ENCODE assay signal across 10 cellular contexts in genomic region chr7:74256446-74257408, GRCh38. TPM values are rescaled to one million over a fixed set of nuclear protein-coding genes. Genes with fewer than 3 reads are reported as not detected.
A peak's percentile ranks its signal among the peaks of the same experiment; 100 is the strongest.
DNase-seq lines count a peak whose midpoint lies in the region; ATAC-seq, FAIRE-seq and TF ChIP-seq lines count a peak whose summit lies in the region.
"Had no signal": no experiment of that assay in that cellular context is flagged by ENCODE, and none has a peak within 500 bp of the region (broad histone marks: within the 10 kb centered on the region; RNA-seq: fewer than 3 reads in every experiment).

No MANE protein-coding gene starts in this region.

- no peak for ATAC-seq in Right ventricle myocardium inferior
- ATAC-seq in activated naive CD4-positive, alpha-beta T cell treated with anti-CD3 and anti-CD28 coated beads, Interleukin-2, amount 50 U/mL, for 72 hours, result no peak
- ATAC-seq in GM18909 (IDR thresholded peaks at IDR 0.05; ENCODE audit: poor library complexity, unreplicated experiment), result no peak

- DNase-seq in cardiac muscle cell (ENCODE audit: low read depth in 1 of 2, low spot score in 1 of 2), result peak in 1 of 2 donors; percentile 95
- no peak for DNase-seq in Right ventricle myocardium inferior (ENCODE audit: missing footprints)
- DNase-seq in activated naive CD4-positive, alpha-beta T cell treated with anti-CD3 and anti-CD28 coated beads, Interleukin-2, amount 50 U/mL, for 72 hours (ENCODE audit: low spot score in 2 of 2), result no peak
- no peak for DNase-seq in kidney
- peak; percentile 46 to 71 for DNase-seq in tibial artery
- DNase-seq in GM13977 (ENCODE audit: low spot score), result no peak
- no peak for DNase-seq in ureter (ENCODE audit: low spot score)
- DNase-seq: islet precursor cell, NCI-H2029 treated with DMSO at 0.1 percent for 48 hours had no signal

- in situ Hi-C loops in GM13977 (cut with MboI; ENCODE audit: low pct_unique_long_range_greater_than_20kb, low sequenced_read_pairs, unreplicated experiment), result no loop called here

- H3K9me3 Mint-ChIP-seq in activated naive CD4-positive, alpha-beta T cell treated with anti-CD3 and anti-CD28 coated beads, Interleukin-2, amount 50 U/mL, for 72 hours, result no peaks in the 10 kb centered on the region

- H3K4me1 ChIP-seq in cardiac muscle cell (ENCODE audit: low read depth), result peaks cover 3% of the 10 kb centered on the region
- H3K4me1 ChIP-seq in kidney (ENCODE audit: control insufficient read depth in 1 of 2, insufficient read depth in 1 of 2, low read depth in 1 of 2, low read length in 2 of 2), result peaks cover 5 to 9% of the 10 kb centered on the region in 2 donors
- peaks cover 0 to 33% (median 30%) of the 10 kb centered on the region in 4 donors for H3K4me1 ChIP-seq in tibial artery

- FAIRE-seq in kidney (lab: Jason Lieb, UNC), result no peak

- peak overlapping the region in 1 of 2 donors; percentile 30 for H3K9ac ChIP-seq in kidney (ENCODE audit: low read length in 2 of 2)

- H3K27ac ChIP-seq in cardiac muscle cell (peak overlapping the region; percentile 62), kidney (ENCODE audit: low read depth in 2 of 2, low read length in 2 of 2) (peak overlapping the region; percentile 11 to 23), tibial artery (peak overlapping the region; percentile 88)

- H3K36me3 Mint-ChIP-seq in activated naive CD4-positive, alpha-beta T cell treated with anti-CD3 and anti-CD28 coated beads, Interleukin-2, amount 50 U/mL, for 72 hours, result peaks cover 10 to 16% of the 10 kb centered on the region in 2 donors

- no peaks in the 10 kb centered on the region for H3K36me3 ChIP-seq in cardiac muscle cell
- no peaks in the 10 kb centered on the region for H3K36me3 ChIP-seq in kidney (ENCODE audit: control insufficient read depth in 1 of 2, insufficient read depth in 2 of 2, low read length in 2 of 2)
- no peaks in the 10 kb centered on the region for H3K36me3 ChIP-seq in tibial artery

- H3K4me3 ChIP-seq in cardiac muscle cell, result no peak overlapping the region
- H3K4me3 ChIP-seq in kidney (ENCODE audit: low read length in 2 of 2), result no peak overlapping the region
- no peak overlapping the region for H3K4me3 ChIP-seq in tibial artery

- TF ChIP-seq CTCF in cardiac muscle cell (IDR thresholded peaks at IDR 0.05; ENCODE audit: low read depth, low read length), result no peak
- TF ChIP-seq CTCF in kidney (IDR thresholded peaks at IDR 0.05; ENCODE audit: borderline replicate concordance, extremely low read depth, insufficient read depth), result no peak
- no peak for TF ChIP-seq CTCF in tibial artery (IDR thresholded peaks at IDR 0.05)
- TF ChIP-seq CTCF in GM13977 (IDR thresholded peaks at IDR 0.05; ENCODE audit: extremely low read depth, insufficient read depth, missing control alignments), result no peak

- peak overlapping the region; percentile 2 to 72 for H3K27ac Mint-ChIP-seq in activated naive CD4-positive, alpha-beta T cell treated with anti-CD3 and anti-CD28 coated beads, Interleukin-2, amount 50 U/mL, for 72 hours

- H3K9me3 ChIP-seq in cardiac muscle cell (ENCODE audit: low read depth) (no peaks in the 10 kb centered on the region), kidney (ENCODE audit: control insufficient read depth in 1 of 2, low read length in 2 of 2) (no peaks in the 10 kb centered on the region), tibial artery (no peaks in the 10 kb centered on the region)

- intact Hi-C loops in Right ventricle myocardium inferior (cut with DNase I) (loop anchor here (5.0 kb wide), 1 partner anchor 36 kb away; no protein-coding TSS in a partner anchor), kidney (cut with DNase I) (no loop called here), tibial artery (cut with DNase I; ENCODE audit: low total_unique reads) (loop anchor here (10.0 kb wide), 1 partner anchor 172 kb away; the partner anchor contains the start of gene LIMK1)

- no peaks in the 10 kb centered on the region for H3K27me3 ChIP-seq in cardiac muscle cell
- H3K27me3 ChIP-seq in tibial artery, result no peaks in the 10 kb centered on the region

RNA-seq across cellular contexts. Expression of gene RFC2, which starts 2.5 kb away (rescaled TPM):
- total RNA-seq in cardiac muscle cell (14.6 and 26.8 TPM in 2 replicates), Right ventricle myocardium inferior (12.4 TPM), kidney (21.1 TPM), ureter (23.3 TPM)
- polyA plus RNA-seq in cardiac muscle cell (49.2 and 69.2 TPM in 2 replicates), kidney (ENCODE audit: insufficient read depth, low read depth, low replicate concordance) (16.2 TPM)
- 10 to 100 TPM; 80.1 to 84.5 TPM for total RNA-seq in activated naive CD4-positive, alpha-beta T cell treated with anti-CD3 and anti-CD28 coated beads, Interleukin-2, amount 50 U/mL, for 72 hours

RNA-seq across cellular contexts. Expression of gene CLIP2, which starts 32.5 kb away (rescaled TPM):
- total RNA-seq in cardiac muscle cell (20.0 and 27.6 TPM in 2 replicates), Right ventricle myocardium inferior (7.5 TPM), kidney (19.1 TPM), ureter (20.0 TPM)
- polyA plus RNA-seq in cardiac muscle cell (9.4 and 11.1 TPM in 2 replicates), kidney (ENCODE audit: insufficient read depth, low read depth, low replicate concordance) (5.8 TPM)
- total RNA-seq in activated naive CD4-positive, alpha-beta T cell treated with anti-CD3 and anti-CD28 coated beads, Interleukin-2, amount 50 U/mL, for 72 hours, result 1 to 10 TPM in 1 of 2 donors, under 1 TPM in 1; 0.89 to 1.1 TPM

RNA-seq across cellular contexts. Expression of gene LAT2, which starts 46.9 kb away (rescaled TPM):
- total RNA-seq in cardiac muscle cell, result 0.63 and 1.1 TPM in 2 replicates
- polyA plus RNA-seq in cardiac muscle cell, result 0.86 and 0.94 TPM in 2 replicates
- 3.4 TPM for total RNA-seq in Right ventricle myocardium inferior
- total RNA-seq in activated naive CD4-positive, alpha-beta T cell treated with anti-CD3 and anti-CD28 coated beads, Interleukin-2, amount 50 U/mL, for 72 hours, result 1 to 10 TPM; 7.7 to 9.6 TPM
- 17.6 TPM for total RNA-seq in kidney
- polyA plus RNA-seq in kidney (ENCODE audit: insufficient read depth, low read depth, low replicate concordance), result 3.7 TPM
- 4.7 TPM for total RNA-seq in ureter

Comparison
In these comparisons a context has a peak if more than half of its experiments do, and no peak if none do; other contexts are left out.
1. DNase-seq: peak in tibial artery (2 of 2); none in Right ventricle myocardium inferior (single experiment), activated naive CD4-positive, alpha-beta T cell treated with anti-CD3 and anti-CD28 coated beads, Interleukin-2, amount 50 U/mL, for 72 hours (0 of 2), kidney (single experiment), GM13977 (single experiment) and ureter (single experiment).
2. H3K27ac ChIP-seq: peak in every context shown above with its lines; median percentile 88 in tibial artery; 62 in cardiac muscle cell; 17 in kidney.